ENCODE assay signal across 9 cellular contexts in genomic region chr19:7870571-7871279, GRCh38. TPM values are rescaled to one million over a fixed set of nuclear protein-coding genes. Genes with fewer than 3 reads are reported as not detected.
DNase-seq lines count a peak whose midpoint lies in the region; ATAC-seq, FAIRE-seq and TF ChIP-seq lines count a peak whose summit lies in the region.
"Had no signal": no experiment of that assay in that cellular context is flagged by ENCODE, and none has a peak within 500 bp of the region (broad histone marks: within the 10 kb centered on the region; RNA-seq: fewer than 3 reads in every experiment).

No MANE protein-coding gene starts in this region.

- TF ChIP-seq CTCF in DND-41 (IDR thresholded peaks at IDR 0.05; ENCODE audit: borderline replicate concordance, extremely low read depth, low read length, poor library complexity, severe bottlenecking) (no peak), GM12878 (IDR thresholded peaks at IDR 0.05 in 2 of 3, conservative IDR thresholded peaks at IDR 0.05 in 1 of 3; ENCODE audit: control insufficient read depth in 2 of 3, extremely low read depth in 1 of 3, insufficient read depth in 1 of 3, low read depth in 3 of 3, low read length in 3 of 3) (no peak)

- intact Hi-C loops in GM12878 (cut with micrococcal nuclease; ENCODE audit: unreplicated experiment), result no loop called here

- H3K79me2 ChIP-seq in DND-41 (ENCODE audit: insufficient read depth, low read length), result no peaks in the 10 kb centered on the region
- H3K79me2 ChIP-seq in GM12878 (ENCODE audit: control insufficient read depth, insufficient read depth, low read length), result no peaks in the 10 kb centered on the region

- RAD21 ChIA-PET in GM12878 (lab: Charles Lee; ENCODE audit: unreplicated experiment), result no interaction called here

- peak; percentile 81 for DNase-seq in DND-41
- peak; percentile 51 for DNase-seq in HTR-8/SVneo (ENCODE audit: insufficient read length, low spot score)
- DNase-seq in SK-N-MC (ENCODE audit: low read depth, low spot score), result peak; percentile 83
- no peak for DNase-seq in GM12878 (ENCODE audit: low read depth, low spot score)
- DNase-seq in lung microvascular endothelial cell (ENCODE audit: low read depth in 2 of 2), result peak; percentile 47 to 50
- no peak for DNase-seq in pons (ENCODE audit: low spot score)

- no peak for TF ChIP-seq POLR2A in GM12878 (IDR thresholded peaks at IDR 0.05; ENCODE audit: low read depth, low read length)

- H3K4me2 ChIP-seq in DND-41 (ENCODE audit: insufficient read depth, low read length) (no peak overlapping the region), GM12878 (ENCODE audit: control insufficient read depth, insufficient read depth) (no peak overlapping the region)

- H3K27me3 ChIP-seq in DND-41 (ENCODE audit: insufficient read depth, low read length, poor library complexity) (no peaks in the 10 kb centered on the region), GM12878 (replicated peaks in 1 of 2; ENCODE audit: control insufficient read depth in 2 of 2, insufficient read depth in 2 of 2, low read length in 1 of 2) (peaks cover 3% of the 10 kb centered on the region in 2 experiments; a peak in 3 of 4 replicates)

- H3K36me3 ChIP-seq in DND-41 (ENCODE audit: insufficient read depth, low read length) (no peaks in the 10 kb centered on the region), SK-N-MC (ENCODE audit: insufficient read depth, low read length) (no peaks in the 10 kb centered on the region), GM12878 (ENCODE audit: control insufficient read depth in 2 of 2, insufficient read depth in 2 of 2, low read length in 1 of 2) (no peaks in the 10 kb centered on the region)

- POLR2A ChIA-PET in GM12878 (lab: Charles Lee), result no interaction called here

- no TSS peak for BruUV-seq in GM12878 (replicated peaks; lab: Mats Ljungman, UMichigan)

- peak; percentile 4; the same call in 2 of the 3 replicates for ATAC-seq in DND-41 (ENCODE audit: insufficient read depth, low read depth)
- peak; percentile 12 for ATAC-seq in GM12878
- ATAC-seq in GM21576 (IDR thresholded peaks at IDR 0.05; ENCODE audit: unreplicated experiment), result no peak
- ATAC-seq in GM18511 (IDR thresholded peaks at IDR 0.05; ENCODE audit: unreplicated experiment), result no peak

- SMC1A ChIA-PET in GM12878 (lab: Charles Lee; ENCODE audit: uncharacterized antibody, unreplicated experiment), result no interaction called here

- peaks cover 36% of the 10 kb centered on the region for H3K4me1 ChIP-seq in DND-41 (ENCODE audit: insufficient read depth, low read length)
- peaks cover 12% of the 10 kb centered on the region; the same call in 1 of the 2 replicates for H3K4me1 ChIP-seq in GM12878 (ENCODE audit: control insufficient read depth, insufficient read depth, low read length)

- WGBS in GM12878 (ENCODE audit: insufficient coverage, insufficient replicate concordance, low lambda C conversion rate, missing lambda C conversion rate), result 13% methylated on average over 8 of the region's 9 CpGs

- CTCF ChIA-PET in GM12878 (lab: Yijun Ruan, JAX), result interaction anchor here (0.6 kb wide), 1 partner anchor 381 kb away, joined by 3 read pairs; no protein-coding TSS in a partner anchor

- in situ Hi-C loops in GM12878 (cut with MboI), result no loop called here

- no peak for TF ChIP-seq RAD21 in GM12878 (IDR thresholded peaks at IDR 0.05; ENCODE audit: insufficient read depth, low read depth, low read length)

- peak; percentile 55 for FAIRE-seq in HTR-8/SVneo (lab: Jason Lieb, UNC)
- FAIRE-seq in GM12878 (lab: Jason Lieb, UNC), result peak; percentile 62

- H2AFZ ChIP-seq in DND-41 (ENCODE audit: low read depth, low read length) (no peak overlapping the region), GM12878 (ENCODE audit: control insufficient read depth, low read depth, low read length) (no peak overlapping the region)

- H3K27ac ChIP-seq in DND-41 (ENCODE audit: low read length) (no peak overlapping the region), SK-N-MC (peak overlapping the region; percentile 76; the same call in 1 of the 2 replicates), GM12878 (ENCODE audit: control insufficient read depth, insufficient read depth) (no peak overlapping the region)

- no peak for TF ChIP-seq EP300 in GM12878 (IDR thresholded peaks at IDR 0.05; ENCODE audit: borderline replicate concordance in 1 of 2, control insufficient read depth in 1 of 2, low read depth in 2 of 2, low read length in 2 of 2)

- H3K4me3 ChIP-seq in DND-41 (ENCODE audit: low read depth in 1 of 2, low read length in 2 of 2) (no peak overlapping the region), SK-N-MC (peak overlapping the region; percentile 60), GM12878 (no peak overlapping the region)

- H3K9me3 ChIP-seq in DND-41 (ENCODE audit: insufficient read depth, low read length, severe bottlenecking) (no peaks in the 10 kb centered on the region), SK-N-MC (ENCODE audit: low read depth, low read length) (no peaks in the 10 kb centered on the region), GM12878 (replicated peaks; ENCODE audit: control insufficient read depth, insufficient read depth, low read length) (no peaks in the 10 kb centered on the region; the same call in 2 of the 3 replicates)

- H4K20me1 ChIP-seq in DND-41 (ENCODE audit: insufficient read depth, low read length), result 0 out of 2 replicates have a peak, but pooled peaks cover 9% of the 10 kb centered on the region
- H4K20me1 ChIP-seq in GM12878 (ENCODE audit: control insufficient read depth, insufficient read depth), result no peaks in the 10 kb centered on the region

- no peak overlapping the region for H3K9ac ChIP-seq in DND-41 (ENCODE audit: low read depth, low read length)
- H3K9ac ChIP-seq in SK-N-MC (ENCODE audit: insufficient read length), result no peak overlapping the region
- H3K9ac ChIP-seq in GM12878 (ENCODE audit: control insufficient read depth, insufficient read depth, low read length), result no peak overlapping the region

RNA-seq across cellular contexts. Expression of gene PRR36, which starts 3.5 kb away (rescaled TPM):
- not detected in 2 replicates for total RNA-seq in GM12878 (2013; cell fraction: nucleolus; rRNA removed)
- total RNA-seq in GM12878 (2014; rRNA removed), result not detected in 2 replicates
- not detected in 2 replicates for total RNA-seq in GM12878 (2014; rRNA removed; fragmentation: Illumina TruSeq; extraction: Trizol)
- 0.11 TPM in 1 of 2 replicates, not detected in the other for total RNA-seq in GM12878 (2021)
- polyA plus RNA-seq in GM12878 (2011; ENCODE audit: low read depth), result not detected
- not detected in 2 replicates for polyA plus RNA-seq in GM12878 (2011; rRNA removed)
- polyA plus RNA-seq in GM12878 (2011; cell fraction: cytosol; rRNA removed), result not detected in 2 replicates
- 0.03 TPM in 1 of 2 replicates, not detected in the other for polyA plus RNA-seq in GM12878 (2011; cell fraction: nucleus; rRNA removed)
- polyA plus RNA-seq in GM12878 (2012), result 0.08 and 0.14 TPM in 2 replicates
- polyA plus RNA-seq in GM12878 (2014; fragmentation: Illumina TruSeq; extraction: Trizol), result not detected in 2 replicates
- polyA plus RNA-seq in GM12878 (2014; fragmentation: Nextera tagmentation; extraction: Ambion mirVana), result not detected
- polyA plus RNA-seq in GM12878 (2014; rRNA removed), result 0.04 TPM in 1 of 2 replicates, not detected in the other
- not detected for polyA plus RNA-seq in GM12878 (2016; fragmentation: Nextera tagmentation; extraction: Ambion mirVana)
- not detected in 2 replicates for polyA minus RNA-seq in GM12878 (2011; rRNA and poly(A)+ RNA removed)
- polyA minus RNA-seq in GM12878 (2011; cell fraction: cytosol; rRNA and poly(A)+ RNA removed), result not detected in 2 replicates
- polyA minus RNA-seq in GM12878 (2011; cell fraction: nucleus; rRNA and poly(A)+ RNA removed), result not detected in 2 replicates
- total RNA-seq in lung microvascular endothelial cell, result not detected in 2 replicates
- total RNA-seq: myocyte had no signal

RNA-seq across cellular contexts. Expression of gene LRRC8E, which starts 17.6 kb away (rescaled TPM):
- total RNA-seq in GM12878 (2013; cell fraction: nucleolus; rRNA removed), result not detected in 2 replicates
- not detected in 2 replicates for total RNA-seq in GM12878 (2014; rRNA removed)
- not detected in 2 replicates for total RNA-seq in GM12878 (2014; rRNA removed; fragmentation: Illumina TruSeq; extraction: Trizol)
- total RNA-seq in GM12878 (2021), result 0.16 TPM in 1 of 2 replicates, not detected in the other
- 0.05 TPM for polyA plus RNA-seq in GM12878 (2011; ENCODE audit: low read depth)
- polyA plus RNA-seq in GM12878 (2011; rRNA removed), result 0.04 TPM in 1 of 2 replicates, not detected in the other
- polyA plus RNA-seq in GM12878 (2011; cell fraction: cytosol; rRNA removed), result not detected in 2 replicates
- not detected in 2 replicates for polyA plus RNA-seq in GM12878 (2011; cell fraction: nucleus; rRNA removed)
- 0.20 TPM in 1 of 2 replicates, not detected in the other for polyA plus RNA-seq in GM12878 (2012)
- polyA plus RNA-seq in GM12878 (2014; fragmentation: Illumina TruSeq; extraction: Trizol), result not detected in 2 replicates
- not detected for polyA plus RNA-seq in GM12878 (2014; fragmentation: Nextera tagmentation; extraction: Ambion mirVana)
- 0.11 and 0.32 TPM in 2 replicates for polyA plus RNA-seq in GM12878 (2014; rRNA removed)
- under 1 TPM in 1 of 2 experiments, not detected in 1; 0.25 TPM for polyA plus RNA-seq in GM12878 (2016; fragmentation: Nextera tagmentation; extraction: Ambion mirVana)
- not detected in 2 replicates for polyA minus RNA-seq in GM12878 (2011; rRNA and poly(A)+ RNA removed)
- polyA minus RNA-seq in GM12878 (2011; cell fraction: cytosol; rRNA and poly(A)+ RNA removed), result not detected in 2 replicates
- 0.10 and 1.1 TPM in 2 replicates for polyA minus RNA-seq in GM12878 (2011; cell fraction: nucleus; rRNA and poly(A)+ RNA removed)
- total RNA-seq in lung microvascular endothelial cell, result under 0.01 and 0.65 TPM in 2 replicates

RNA-seq across cellular contexts. Expression of gene MAP2K7, which starts 33.0 kb away (rescaled TPM):
- 19.3 and 24.7 TPM in 2 replicates for total RNA-seq in GM12878 (2013; cell fraction: nucleolus; rRNA removed)
- total RNA-seq in GM12878 (2014; rRNA removed), result 9.7 and 13.4 TPM in 2 replicates
- total RNA-seq in GM12878 (2014; rRNA removed; fragmentation: Illumina TruSeq; extraction: Trizol), result 4.8 and 5.5 TPM in 2 replicates
- 30.6 and 32.2 TPM in 2 replicates for total RNA-seq in GM12878 (2021)
- 7.9 TPM for polyA plus RNA-seq in GM12878 (2011; ENCODE audit: low read depth)
- polyA plus RNA-seq in GM12878 (2011; rRNA removed), result 5.6 and 9.0 TPM in 2 replicates
- polyA plus RNA-seq in GM12878 (2011; cell fraction: cytosol; rRNA removed), result 10.8 and 18.3 TPM in 2 replicates
- polyA plus RNA-seq in GM12878 (2011; cell fraction: nucleus; rRNA removed), result 37.2 and 41.6 TPM in 2 replicates
- polyA plus RNA-seq in GM12878 (2012), result 20.1 and 27.9 TPM in 2 replicates
- polyA plus RNA-seq in GM12878 (2014; fragmentation: Illumina TruSeq; extraction: Trizol), result 4.2 and 8.0 TPM in 2 replicates
- under 1 TPM; 0.34 to 0.95 TPM for polyA plus RNA-seq in GM12878 (2014; fragmentation: Nextera tagmentation; extraction: Ambion mirVana)
- polyA plus RNA-seq in GM12878 (2014; rRNA removed), result 25.9 and 31.2 TPM in 2 replicates
- 1 to 10 TPM; 3.5 to 4.5 TPM for polyA plus RNA-seq in GM12878 (2016; fragmentation: Nextera tagmentation; extraction: Ambion mirVana)
- polyA minus RNA-seq in GM12878 (2011; rRNA and poly(A)+ RNA removed), result 5.4 and 11.6 TPM in 2 replicates
- polyA minus RNA-seq in GM12878 (2011; cell fraction: cytosol; rRNA and poly(A)+ RNA removed), result 6.0 and 10.7 TPM in 2 replicates
- polyA minus RNA-seq in GM12878 (2011; cell fraction: nucleus; rRNA and poly(A)+ RNA removed), result 9.4 and 11.8 TPM in 2 replicates
- 6.8 and 9.9 TPM in 2 replicates for total RNA-seq in lung microvascular endothelial cell

RNA-seq across cellular contexts. Expression of gene EVI5L, which starts 40.7 kb away (rescaled TPM):
- total RNA-seq in GM12878 (2013; cell fraction: nucleolus; rRNA removed), result 11.0 and 11.1 TPM in 2 replicates
- total RNA-seq in GM12878 (2014; rRNA removed), result 8.2 and 8.8 TPM in 2 replicates
- total RNA-seq in GM12878 (2014; rRNA removed; fragmentation: Illumina TruSeq; extraction: Trizol), result 5.7 and 6.4 TPM in 2 replicates
- total RNA-seq in GM12878 (2021), result 11.6 and 13.8 TPM in 2 replicates
- 2.1 TPM for polyA plus RNA-seq in GM12878 (2011; ENCODE audit: low read depth)
- polyA plus RNA-seq in GM12878 (2011; rRNA removed), result 1.9 and 4.3 TPM in 2 replicates
- 7.1 and 7.3 TPM in 2 replicates for polyA plus RNA-seq in GM12878 (2011; cell fraction: cytosol; rRNA removed)
- 7.9 and 9.6 TPM in 2 replicates for polyA plus RNA-seq in GM12878 (2011; cell fraction: nucleus; rRNA removed)
- 5.7 and 6.0 TPM in 2 replicates for polyA plus RNA-seq in GM12878 (2012)
- 3.4 and 5.5 TPM in 2 replicates for polyA plus RNA-seq in GM12878 (2014; fragmentation: Illumina TruSeq; extraction: Trizol)
- under 1 TPM; 0.23 to 0.33 TPM for polyA plus RNA-seq in GM12878 (2014; fragmentation: Nextera tagmentation; extraction: Ambion mirVana)
- polyA plus RNA-seq in GM12878 (2014; rRNA removed), result 10.4 and 10.8 TPM in 2 replicates
- 1 to 10 TPM; 2.0 to 4.6 TPM for polyA plus RNA-seq in GM12878 (2016; fragmentation: Nextera tagmentation; extraction: Ambion mirVana)
- polyA minus RNA-seq in GM12878 (2011; rRNA and poly(A)+ RNA removed), result 4.2 and 12.3 TPM in 2 replicates
- 1.3 and 2.2 TPM in 2 replicates for polyA minus RNA-seq in GM12878 (2011; cell fraction: cytosol; rRNA and poly(A)+ RNA removed)
- polyA minus RNA-seq in GM12878 (2011; cell fraction: nucleus; rRNA and poly(A)+ RNA removed), result 4.1 and 6.5 TPM in 2 replicates
- total RNA-seq in lung microvascular endothelial cell, result 7.0 and 7.9 TPM in 2 replicates

RNA-seq across cellular contexts. Expression of gene TGFBR3L, which starts 43.9 kb away (rescaled TPM):
- total RNA-seq in GM12878 (2013; cell fraction: nucleolus; rRNA removed), result not detected in 2 replicates
- not detected in 2 replicates for total RNA-seq in GM12878 (2014; rRNA removed)
- not detected in 2 replicates for total RNA-seq in GM12878 (2014; rRNA removed; fragmentation: Illumina TruSeq; extraction: Trizol)
- 0.16 and 0.23 TPM in 2 replicates for total RNA-seq in GM12878 (2021)
- polyA plus RNA-seq in GM12878 (2011; ENCODE audit: low read depth), result not detected
- polyA plus RNA-seq in GM12878 (2011; rRNA removed), result not detected in 2 replicates
- 0.15 TPM in 1 of 2 replicates, not detected in the other for polyA plus RNA-seq in GM12878 (2011; cell fraction: cytosol; rRNA removed)
- 0.09 and 0.15 TPM in 2 replicates for polyA plus RNA-seq in GM12878 (2011; cell fraction: nucleus; rRNA removed)
- polyA plus RNA-seq in GM12878 (2012), result 0.15 TPM in 1 of 2 replicates, not detected in the other
- not detected in 2 replicates for polyA plus RNA-seq in GM12878 (2014; fragmentation: Illumina TruSeq; extraction: Trizol)
- not detected for polyA plus RNA-seq in GM12878 (2014; fragmentation: Nextera tagmentation; extraction: Ambion mirVana)
- 0.55 TPM in 1 of 2 replicates, not detected in the other for polyA plus RNA-seq in GM12878 (2014; rRNA removed)
- under 1 TPM in 1 of 2 experiments, not detected in 1; 0.20 TPM for polyA plus RNA-seq in GM12878 (2016; fragmentation: Nextera tagmentation; extraction: Ambion mirVana)
- not detected in 2 replicates for polyA minus RNA-seq in GM12878 (2011; rRNA and poly(A)+ RNA removed)
- polyA minus RNA-seq in GM12878 (2011; cell fraction: cytosol; rRNA and poly(A)+ RNA removed), result not detected in 2 replicates
- 1.2 TPM in 1 of 2 replicates, not detected in the other for polyA minus RNA-seq in GM12878 (2011; cell fraction: nucleus; rRNA and poly(A)+ RNA removed)
- total RNA-seq in lung microvascular endothelial cell, result under 0.01 TPM in 1 of 2 replicates, not detected in the other

Comparison
In these comparisons a context has a peak if more than half of its experiments do, and no peak if none do; other contexts are left out.
1. ATAC-seq: peak in DND-41 (single experiment) and GM12878 (single experiment); none in GM21576 (single experiment) and GM18511 (single experiment).
2. DNase-seq: peak in DND-41 (single experiment), HTR-8/SVneo (single experiment), SK-N-MC (single experiment) and lung microvascular endothelial cell (2 of 2); none in GM12878 (single experiment) and pons (single experiment).